In genomic region chr10:22314852-22315251, GRCh38 we compare ENCODE assay signal across 2 cellular contexts.
A peak's percentile ranks its signal among the peaks of the same experiment; 100 is the strongest.
TF ChIP-seq lines count a peak whose summit lies in the region.

No MANE protein-coding gene starts in this region.

TF ChIP-seq in SK-N-SH, 30 proteins besides CTCF, POLR2A, EP300 and RAD21 (continued from another document):
- TF ChIP-seq PBX3 (IDR thresholded peaks at IDR 0.05) (no peak), RCOR1 (IDR thresholded peaks at IDR 0.05; ENCODE audit: low read length) (no peak), ZBTB33 (IDR thresholded peaks at IDR 0.05; ENCODE audit: borderline replicate concordance, low read depth) (no peak), NFIC (IDR thresholded peaks at IDR 0.05; ENCODE audit: borderline replicate concordance) (no peak), FOSL2 (IDR thresholded peaks at IDR 0.05; ENCODE audit: borderline replicate concordance, low read depth) (no peak), NRF1 (IDR thresholded peaks at IDR 0.05; ENCODE audit: low read depth, low read length) (no peak), CHD2 (IDR thresholded peaks at IDR 0.05; ENCODE audit: low read length, partially characterized antibody) (no peak)

TF ChIP-seq in K562, 482 proteins besides CTCF, POLR2A, EP300 and RAD21 (continued from another document):
- no peak for TF ChIP-seq FOXM1 (IDR thresholded peaks at IDR 0.05; ENCODE audit: low read depth)
- TF ChIP-seq FOXM1 (CRISPR knock-in tag; IDR thresholded peaks at IDR 0.05; ENCODE audit: low read depth): no peak
- peak; percentile 57 for TF ChIP-seq ZNF592 (IDR thresholded peaks at IDR 0.05)
- 0 out of 4 replicates have a peak, but pooled peaks of 1 of the 2 experiments have one; percentile 9 for TF ChIP-seq RCOR1 (IDR thresholded peaks at IDR 0.05; ENCODE audit: borderline replicate concordance in 1 of 2, low read depth in 2 of 2, low read length in 2 of 2)
- TF ChIP-seq L3MBTL2 (IDR thresholded peaks at IDR 0.05): peak; percentile 66; the same call in 1 of the 2 replicates
- TF ChIP-seq STAT5A (IDR thresholded peaks at IDR 0.05; ENCODE audit: borderline replicate concordance, low read length): no peak
- TF ChIP-seq BHLHE40 (IDR thresholded peaks at IDR 0.05; ENCODE audit: low read length): peak; percentile 90
- TF ChIP-seq ZNF134 (CRISPR knock-in tag; conservative IDR thresholded peaks at IDR 0.05): no peak
- TF ChIP-seq VEZF1 (CRISPR knock-in tag; IDR thresholded peaks at IDR 0.05): 0 out of 2 replicates have a peak, but pooled peaks have one; percentile 14
- no peak for TF ChIP-seq ZBTB11 (CRISPR knock-in tag; IDR thresholded peaks at IDR 0.05)
- peak; percentile 20; the same call in 1 of the 2 replicates for TF ChIP-seq ETV1 (tag; conservative IDR thresholded peaks at IDR 0.05; ENCODE audit: low read depth)
- TF ChIP-seq ZNF23 (CRISPR knock-in tag; IDR thresholded peaks at IDR 0.05): no peak
